24 cellular contexts compared by ENCODE assay signal in the genomic region with DNA sequence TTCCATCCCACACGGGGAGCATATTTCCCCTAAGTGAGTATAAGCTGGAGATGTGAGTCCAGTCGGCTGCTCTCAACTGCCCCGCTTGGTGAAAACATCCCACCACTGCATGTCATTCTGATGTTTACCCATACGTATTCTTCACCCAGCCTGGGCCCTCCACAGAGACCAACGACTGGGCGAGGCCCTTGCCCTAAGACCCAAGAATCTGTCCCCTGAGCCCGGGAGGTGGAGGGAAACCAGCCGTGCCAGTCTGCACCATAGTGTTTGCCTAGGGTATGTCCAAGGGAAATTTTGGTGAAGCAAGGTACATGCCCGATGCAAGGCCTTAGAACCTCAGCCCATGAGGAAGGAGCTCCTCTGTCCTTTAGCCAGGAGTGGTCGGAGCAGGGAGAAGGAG.
"Had no signal": no experiment of that assay in that cellular context is flagged by ENCODE, and none has a peak within 500 bp of the region (broad histone marks: within the 10 kb centered on the region; RNA-seq: fewer than 3 reads in every experiment).

No MANE protein-coding gene starts in this region.

- H3K9me3 Mint-ChIP-seq: dendritic cell treated with granulocyte-macrophage colony-stimulating factor and Interleukin-4, amounts not matched to agents 40 ng/mL and 50 ng/mL, for 4 days; effector memory CD8-positive, alpha-beta T cell had no signal

- H3K4me3 Mint-ChIP-seq: dendritic cell treated with granulocyte-macrophage colony-stimulating factor and Interleukin-4, amounts not matched to agents 40 ng/mL and 50 ng/mL, for 4 days; effector memory CD8-positive, alpha-beta T cell; endodermal cell had no signal

- DNase-seq: colonic mucosa; cortex of kidney; dermis blood vessel endothelial cell; dorsolateral prefrontal cortex; effector CD4-positive, alpha-beta T cell; effector CD8-positive, alpha-beta T cell; effector memory CD4-positive, alpha-beta T cell; effector memory CD8-positive, alpha-beta T cell; endodermal cell; erythroblast; esophagus squamous epithelium; foreskin fibroblast; foreskin keratinocyte; foreskin melanocyte; gastrocnemius medialis; glutamatergic neuron; head of caudate nucleus; heart left ventricle; heart right ventricle had no signal

- H3K4me3 ChIP-seq: colonic mucosa, coronary artery, dorsolateral prefrontal cortex, esophagus muscularis mucosa, esophagus squamous epithelium, gastrocnemius medialis, gastroesophageal sphincter, heart left ventricle, heart right ventricle had no signal

- H3K36me3 ChIP-seq: colonic mucosa, esophagus muscularis mucosa, esophagus squamous epithelium, gastrocnemius medialis, gastroesophageal sphincter, heart left ventricle, heart right ventricle had no signal

- H3K27ac Mint-ChIP-seq: dendritic cell treated with granulocyte-macrophage colony-stimulating factor and Interleukin-4, amounts not matched to agents 40 ng/mL and 50 ng/mL, for 4 days; effector memory CD8-positive, alpha-beta T cell; endodermal cell had no signal

- H3K4me1 ChIP-seq: colonic mucosa, foreskin keratinocyte, gastrocnemius medialis had no signal

- H3K27ac ChIP-seq: colonic mucosa, coronary artery, dorsolateral prefrontal cortex, epithelial cell of prostate, esophagus muscularis mucosa, esophagus squamous epithelium, foreskin keratinocyte, gastrocnemius medialis, gastroesophageal sphincter, heart left ventricle, heart right ventricle had no signal

- H3K9me3 ChIP-seq: colonic mucosa, esophagus muscularis mucosa, gastrocnemius medialis, gastroesophageal sphincter had no signal

- H3K27me3 ChIP-seq: colonic mucosa, esophagus muscularis mucosa, gastroesophageal sphincter had no signal

- H3K27me3 Mint-ChIP-seq: effector memory CD8-positive, alpha-beta T cell had no signal
